In the genomic region with DNA sequence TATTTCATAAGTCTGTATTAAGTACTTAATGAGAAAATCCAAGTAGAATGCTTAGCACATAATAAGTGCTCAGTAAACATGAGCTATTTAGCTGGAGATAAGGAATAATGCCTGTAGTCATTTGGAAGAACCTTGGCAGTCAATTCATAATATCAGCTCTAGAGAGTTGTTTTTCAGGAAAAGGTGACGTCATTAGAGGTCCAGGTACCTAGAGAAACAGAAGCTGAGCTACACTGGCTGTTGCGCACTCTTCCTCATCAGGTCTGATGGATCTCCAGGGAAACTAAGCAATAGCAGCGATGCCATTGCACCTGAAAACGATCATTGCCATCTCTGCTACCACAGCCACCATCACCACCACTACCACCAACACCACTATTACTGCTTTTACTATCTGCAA, we compare ENCODE assay signal across 29 cellular contexts.
"Had no signal": no experiment of that assay in that cellular context is flagged by ENCODE, and none has a peak within 500 bp of the region (broad histone marks: within the 10 kb centered on the region; RNA-seq: fewer than 3 reads in every experiment).

No MANE protein-coding gene starts in this region.

- ATAC-seq: effector memory CD8-positive, alpha-beta T cell; esophagus mucosa; foreskin keratinocyte; gastrocnemius medialis; gastroesophageal sphincter; heart left ventricle; heart right ventricle had no signal

- H3K36me3 ChIP-seq: colonic mucosa, esophagus muscularis mucosa, esophagus squamous epithelium, gastrocnemius medialis, gastroesophageal sphincter, heart left ventricle, heart right ventricle had no signal

- H3K4me3 Mint-ChIP-seq: dendritic cell treated with granulocyte-macrophage colony-stimulating factor and Interleukin-4, amounts not matched to agents 40 ng/mL and 50 ng/mL, for 4 days; effector memory CD8-positive, alpha-beta T cell; endodermal cell had no signal

- H3K4me3 ChIP-seq: colonic mucosa, coronary artery, dorsolateral prefrontal cortex, esophagus muscularis mucosa, esophagus squamous epithelium, gastrocnemius medialis, gastroesophageal sphincter, heart left ventricle, heart right ventricle, hepatocyte had no signal

- H3K27ac ChIP-seq: colonic mucosa, coronary artery, dorsolateral prefrontal cortex, epithelial cell of prostate, esophagus muscularis mucosa, esophagus squamous epithelium, foreskin keratinocyte, gastrocnemius medialis, gastroesophageal sphincter, heart left ventricle, heart right ventricle, hepatocyte had no signal

- H3K9me3 ChIP-seq: colonic mucosa, esophagus muscularis mucosa, esophagus squamous epithelium, gastrocnemius medialis, gastroesophageal sphincter, heart left ventricle had no signal

- H3K79me2 ChIP-seq: hepatocyte had no signal

- H3K27me3 ChIP-seq: colonic mucosa, esophagus muscularis mucosa, esophagus squamous epithelium, foreskin keratinocyte, gastrocnemius medialis, gastroesophageal sphincter, heart left ventricle, heart right ventricle, hepatocyte had no signal

- H3K27ac Mint-ChIP-seq: dendritic cell treated with granulocyte-macrophage colony-stimulating factor and Interleukin-4, amounts not matched to agents 40 ng/mL and 50 ng/mL, for 4 days; effector memory CD8-positive, alpha-beta T cell; endodermal cell had no signal

- FAIRE-seq: endometrium, endothelial cell of umbilical vein, frontal cortex had no signal

- DNase-seq: colonic mucosa; cortex of kidney; dermis blood vessel endothelial cell; dorsolateral prefrontal cortex; effector CD4-positive, alpha-beta T cell; effector CD8-positive, alpha-beta T cell; effector memory CD4-positive, alpha-beta T cell; effector memory CD8-positive, alpha-beta T cell; endodermal cell; erythroblast; esophagus squamous epithelium; foreskin fibroblast; foreskin keratinocyte; foreskin melanocyte; gastrocnemius medialis; glutamatergic neuron; head of caudate nucleus; heart left ventricle; heart right ventricle had no signal

- H3K4me1 ChIP-seq: colonic mucosa, esophagus muscularis mucosa, esophagus squamous epithelium, foreskin keratinocyte, gastrocnemius medialis, gastroesophageal sphincter, heart left ventricle, heart right ventricle had no signal

- H3K4me1 Mint-ChIP-seq: endodermal cell had no signal

- H2AFZ ChIP-seq: hepatocyte had no signal

- H3K4me2 ChIP-seq: hepatocyte had no signal

- H3K27me3 Mint-ChIP-seq: dendritic cell treated with granulocyte-macrophage colony-stimulating factor and Interleukin-4, amounts not matched to agents 40 ng/mL and 50 ng/mL, for 4 days; effector memory CD8-positive, alpha-beta T cell had no signal
